Comparison of ENCODE assay signal across 19 cellular contexts in the genomic region with DNA sequence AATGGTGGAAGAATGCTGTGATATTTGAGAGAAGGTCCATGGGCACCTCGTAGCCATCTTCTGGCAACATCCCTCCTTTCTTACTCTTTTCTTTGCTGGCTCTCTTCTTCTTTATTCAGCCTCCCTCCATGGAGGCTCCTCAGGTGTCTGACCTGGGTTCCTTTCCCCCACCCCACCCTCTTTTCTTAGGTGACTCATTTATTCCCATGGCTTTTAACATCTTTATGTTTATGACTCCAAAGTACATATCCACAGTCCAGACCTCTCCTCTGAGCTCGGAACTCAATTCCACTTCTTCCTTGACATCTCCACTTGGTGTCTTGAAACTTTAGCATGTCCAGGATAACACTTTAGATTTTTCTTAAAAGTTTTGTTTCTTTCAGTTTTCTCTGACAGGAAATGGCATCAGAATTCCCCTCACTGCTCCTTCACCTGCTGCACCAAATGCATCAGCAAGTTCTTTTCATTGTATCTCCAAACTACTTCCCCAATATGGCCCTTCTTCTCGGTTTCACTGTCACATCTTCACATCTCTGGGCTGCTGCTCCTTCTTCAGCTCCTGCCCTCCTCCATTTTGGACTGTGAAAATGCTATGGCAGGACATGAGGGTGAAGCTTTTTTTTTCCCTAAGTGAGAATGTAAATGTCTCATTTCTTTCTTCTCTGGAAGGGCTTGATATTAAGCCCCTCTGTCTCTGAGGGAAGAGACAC.
DNase-seq lines count a peak whose midpoint lies in the region; ATAC-seq, FAIRE-seq and TF ChIP-seq lines count a peak whose summit lies in the region.
"Had no signal": no experiment of that assay in that cellular context is flagged by ENCODE, and none has a peak within 500 bp of the region (broad histone marks: within the 10 kb centered on the region; RNA-seq: fewer than 3 reads in every experiment).

No MANE protein-coding gene starts in this region.

- H3K27ac ChIP-seq in colonic mucosa = peak overlapping the region; percentile 60
- no peak overlapping the region for H3K27ac ChIP-seq in OCI-LY7 (ENCODE audit: low read depth, low read length, poor library complexity, severe bottlenecking)
- H3K27ac ChIP-seq: gastroesophageal sphincter, left ventricle myocardium inferior had no signal

- intact Hi-C loops in colonic mucosa (cut with DNase I) (no loop called here), OCI-LY7 (cut with micrococcal nuclease; ENCODE audit: unreplicated experiment) (no loop called here)

- no peaks in the 10 kb centered on the region for H3K9me3 ChIP-seq in colonic mucosa
- H3K9me3 ChIP-seq in HAP-1 = no peaks in the 10 kb centered on the region
- H3K9me3 ChIP-seq in OCI-LY7 (ENCODE audit: low read length) = no peaks in the 10 kb centered on the region
- H3K9me3 ChIP-seq: gastroesophageal sphincter, left ventricle myocardium inferior had no signal

- peak; percentile 53 for ATAC-seq in GM21360 (IDR thresholded peaks at IDR 0.05; ENCODE audit: unreplicated experiment)
- peak; percentile 39 for ATAC-seq in HG03039 (IDR thresholded peaks at IDR 0.05; ENCODE audit: unreplicated experiment)
- no peak for ATAC-seq in HG03175 (IDR thresholded peaks at IDR 0.05; ENCODE audit: unreplicated experiment)
- ATAC-seq: CD8-positive, alpha-beta T cell; gastroesophageal sphincter; HCT116; sciatic nerve had no signal

- no peaks in the 10 kb centered on the region for H3K9me2 ChIP-seq in OCI-LY7 (ENCODE audit: insufficient read depth, low read length)

- FAIRE-seq in GM12892 (lab: Jason Lieb, UNC) = peak; percentile 78

- no peak overlapping the region for H3K9ac ChIP-seq in colonic mucosa (ENCODE audit: low read depth in 2 of 2, low read length in 2 of 2)

- H3K36me3 ChIP-seq in colonic mucosa (no peaks in the 10 kb centered on the region), HAP-1 (replicated peaks) (no peaks in the 10 kb centered on the region), OCI-LY7 (ENCODE audit: insufficient read depth, low read length) (no peaks in the 10 kb centered on the region)
- H3K36me3 ChIP-seq: gastroesophageal sphincter, left ventricle myocardium inferior had no signal

- CTCF ChIA-PET in OCI-LY7 (lab: Charles Lee; ENCODE audit: unreplicated experiment) = interaction anchor here (1.5 kb wide), 1 partner anchor 9 kb away, joined by 7 read pairs; no protein-coding TSS in a partner anchor

- no peaks in the 10 kb centered on the region for H4K20me1 ChIP-seq in OCI-LY7 (ENCODE audit: insufficient read depth, low read length)

- H3K4me3 ChIP-seq in colonic mucosa (no peak overlapping the region), HAP-1 (no peak overlapping the region), OCI-LY7 (ENCODE audit: low read depth, low read length, poor library complexity, severe bottlenecking) (no peak overlapping the region)
- H3K4me3 ChIP-seq: gastroesophageal sphincter, left ventricle myocardium inferior had no signal

- H3K27me3 ChIP-seq in colonic mucosa (no peaks in the 10 kb centered on the region), HAP-1 (ENCODE audit: low read depth) (peaks cover 10% of the 10 kb centered on the region)
- H3K27me3 ChIP-seq: gastroesophageal sphincter had no signal

- POLR2A ChIA-PET in OCI-LY7 (lab: Charles Lee) = interaction anchor here (0.7 to 0.9 kb wide), 2 partner anchors 15 to 147 kb away, joined by 3 to 4 read pairs; no protein-coding TSS in a partner anchor

- H3K4me2 ChIP-seq in OCI-LY7 (ENCODE audit: low read length) = no peak overlapping the region

- TF ChIP-seq CTCF in colonic mucosa (IDR thresholded peaks at IDR 0.05) = no peak
- TF ChIP-seq CTCF in OCI-LY7 (conservative IDR thresholded peaks at IDR 0.05; ENCODE audit: low read length) = no peak

- H3K79me2 ChIP-seq in OCI-LY7 (ENCODE audit: insufficient read depth, low read depth, low read length) = no peaks in the 10 kb centered on the region

- BruUV-seq in OCI-LY7 (replicated peaks; lab: Mats Ljungman, UMichigan) = no TSS peak

- no peaks in the 10 kb centered on the region for H3K4me1 ChIP-seq in colonic mucosa
- peaks cover 4% of the 10 kb centered on the region for H3K4me1 ChIP-seq in HAP-1
- H3K4me1 ChIP-seq in OCI-LY7 (ENCODE audit: insufficient read depth, low read length, poor library complexity, severe bottlenecking) = no peaks in the 10 kb centered on the region
- H3K4me1 ChIP-seq: left ventricle myocardium inferior had no signal

- DNase-seq in GM12892 (ENCODE audit: insufficient read length) (no peak), colonic mucosa (peak; percentile 33), AML-193 (lab: John Stamatoyannopoulos, UW) (no peak), HAP-1 (ENCODE audit: low spot score in 2 of 2) (no peak), OCI-LY7 (ENCODE audit: low spot score) (no peak)
- DNase-seq: activated CD4-positive, alpha-beta T cell treated with anti-CD3 and anti-CD28 coated beads, Interleukin-2, amount 50 U/mL, for 4 hours; CD8-positive, alpha-beta T cell; DND-41; erythroblast; left ventricle myocardium inferior; NCI-H1694; stimulated activated CD4-positive, alpha-beta T cell treated with anti-CD3 and anti-CD28 coated beads, Interleukin-2, amount 100 ng/mL, for 24 hours; SW 1271 had no signal

- in situ Hi-C loops in HAP-1 (cut with MboI; ENCODE audit: low sequenced_read_pairs) = no loop called here

- H2AFZ ChIP-seq in OCI-LY7 (ENCODE audit: low read length) = no peak overlapping the region

- TF ChIP-seq POLR2A in GM12892 (IDR thresholded peaks at IDR 0.05; ENCODE audit: low read depth, low read length) = no peak
